12 cellular contexts compared by ENCODE assay signal in the genomic region with DNA sequence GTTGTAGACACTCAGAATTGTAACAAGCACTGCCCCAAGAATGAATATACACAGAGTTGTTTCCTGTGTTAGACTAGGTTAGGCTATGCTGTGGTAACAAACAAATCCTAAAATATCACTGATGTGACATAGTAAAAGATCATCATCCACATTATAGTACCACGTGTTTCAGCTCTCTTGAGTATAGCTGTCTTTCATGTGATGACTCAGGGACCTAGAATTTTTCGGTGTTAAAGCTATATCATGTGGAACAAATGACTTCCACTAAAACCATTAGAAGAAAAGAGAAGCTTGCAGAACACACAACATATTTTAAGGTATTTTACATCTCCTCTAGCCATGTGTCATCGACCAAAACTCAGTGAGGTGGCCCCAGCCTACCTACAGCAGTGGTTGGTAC.
DNase-seq lines count a peak whose midpoint lies in the region; ATAC-seq and TF ChIP-seq lines count a peak whose summit lies in the region.
"Had no signal": no experiment of that assay in that cellular context is flagged by ENCODE, and none has a peak within 500 bp of the region (broad histone marks: within the 10 kb centered on the region; RNA-seq: fewer than 3 reads in every experiment).

No MANE protein-coding gene starts in this region.

- no peaks in the 10 kb centered on the region for H3K4me1 Mint-ChIP-seq in activated naive CD4-positive, alpha-beta T cell treated with anti-CD3 and anti-CD28 coated beads, Interleukin-2, amount 10 ng/mL, durations not matched to agents 7 days and 5 days

- TF ChIP-seq CTCF in choroid plexus epithelial cell (conservative IDR thresholded peaks at IDR 0.05; ENCODE audit: low read depth, low read length), result no peak

- H3K9me3 Mint-ChIP-seq in activated naive CD4-positive, alpha-beta T cell treated with anti-CD3 and anti-CD28 coated beads, Interleukin-2, amount 10 ng/mL, durations not matched to agents 7 days and 5 days, result peaks cover 4% of the 10 kb centered on the region

- no peak overlapping the region for H3K27ac Mint-ChIP-seq in activated naive CD4-positive, alpha-beta T cell treated with anti-CD3 and anti-CD28 coated beads, Interleukin-2, amount 10 ng/mL, durations not matched to agents 7 days and 5 days
- H3K27ac Mint-ChIP-seq: T-helper 2 cell treated with Interferon-gamma antibody and Interleukin-4, amounts not matched to agents 5 μg/mL and 100 μg/mL, for 36 hours had no signal

- DNase-seq in COLO829 (ENCODE audit: low spot score) (peak; percentile 16), choroid plexus epithelial cell (ENCODE audit: low read depth) (peak; percentile 52), occipital lobe (lab: John Stamatoyannopoulos, UW) (no peak), NAMALWA (ENCODE audit: low spot score) (no peak)
- no peak for DNase-seq in activated naive CD4-positive, alpha-beta T cell treated with anti-CD3 and anti-CD28 coated beads, Interleukin-2, amount 10 ng/mL, durations not matched to agents 7 days and 5 days
- no peak for DNase-seq in stimulated activated naive CD4-positive, alpha-beta T cell treated with Interleukin-2 at 50 U/mL for 16 hours (lab: John Stamatoyannopoulos, UW)
- DNase-seq: hypothalamus, retina had no signal

- ATAC-seq in GM19452 (IDR thresholded peaks at IDR 0.05; ENCODE audit: unreplicated experiment), result peak; percentile 69
- peak; percentile 81 for ATAC-seq in HG03378 (IDR thresholded peaks at IDR 0.05; ENCODE audit: unreplicated experiment)

- no peaks in the 10 kb centered on the region for H3K36me3 Mint-ChIP-seq in activated naive CD4-positive, alpha-beta T cell treated with anti-CD3 and anti-CD28 coated beads, Interleukin-2, amount 10 ng/mL, durations not matched to agents 7 days and 5 days

- no peak overlapping the region for H3K4me3 ChIP-seq in choroid plexus epithelial cell (ENCODE audit: low read depth, low read length)
- H3K4me3 ChIP-seq: BLaER1 treated with 17β-estradiol and CSF1 and Interleukin-3, amounts not matched to agents 10 nM and 100 nM had no signal

- CTCF ChIA-PET in activated naive CD4-positive, alpha-beta T cell treated with anti-CD3 and anti-CD28 coated beads, Interleukin-2, amount 10 ng/mL, durations not matched to agents 7 days and 5 days (lab: Charles Lee), result no interaction called here

- H3K4me3 Mint-ChIP-seq in activated naive CD4-positive, alpha-beta T cell treated with anti-CD3 and anti-CD28 coated beads, Interleukin-2, amount 10 ng/mL, durations not matched to agents 7 days and 5 days, result no peak overlapping the region
- H3K4me3 Mint-ChIP-seq: T-helper 2 cell treated with Interferon-gamma antibody and Interleukin-4, amounts not matched to agents 5 μg/mL and 100 μg/mL, for 36 hours had no signal

- H3K27me3 Mint-ChIP-seq in activated naive CD4-positive, alpha-beta T cell treated with anti-CD3 and anti-CD28 coated beads, Interleukin-2, amount 10 ng/mL, durations not matched to agents 7 days and 5 days, result no peaks in the 10 kb centered on the region

Comparison
In these comparisons a context has a peak if more than half of its experiments do, and no peak if none do; other contexts are left out.
1. DNase-seq: peak in COLO829 (single experiment) and choroid plexus epithelial cell (single experiment); none in occipital lobe (single experiment), activated naive CD4-positive, alpha-beta T cell treated with anti-CD3 and anti-CD28 coated beads, Interleukin-2, amount 10 ng/mL, durations not matched to agents 7 days and 5 days (single experiment), stimulated activated naive CD4-positive, alpha-beta T cell treated with Interleukin-2 at 50 U/mL for 16 hours (single experiment) and NAMALWA (single experiment).